ENCODE assay signal across 22 cellular contexts in genomic region chr2:42970151-42970550, GRCh38.
DNase-seq lines count a peak whose midpoint lies in the region; ATAC-seq and TF ChIP-seq lines count a peak whose summit lies in the region.
"Had no signal": no experiment of that assay in that cellular context is flagged by ENCODE, and none has a peak within 500 bp of the region (broad histone marks: within the 10 kb centered on the region; RNA-seq: fewer than 3 reads in every experiment).

No MANE protein-coding gene starts in this region.

- peaks cover 24% of the 10 kb centered on the region for H3K9me1 ChIP-seq in IMR-90 (ENCODE audit: insufficient read depth, low read length)

- DNase-seq in IMR-90 (peak; percentile 33), osteoblast (ENCODE audit: insufficient read length, low spot score, missing footprints) (peak; percentile 76), NCI-H1417 treated with DMSO at 0.1 percent for 48 hours (lab: John Stamatoyannopoulos, UW) (no peak), T-helper 17 cell (no peak)
- DNase-seq: activated CD4-positive, alpha-beta T cell treated with anti-CD3 and anti-CD28 coated beads, Interleukin-2, amount 50 U/mL, for 4 hours; activated CD8-positive, alpha-beta memory T cell treated with anti-CD3 and anti-CD28 coated beads, Interleukin-2, amount 50 U/mL, for 48 hours; body of pancreas; colonic mucosa; DMS 273 treated with DMSO at 0.1 percent for 48 hours; effector memory CD8-positive, alpha-beta T cell; GDM1; NCI-H1048; NCI-H2029; occipital lobe; upper lobe of right lung had no signal

- H2BK120ac ChIP-seq in IMR-90 (ENCODE audit: low read depth, low read length) = peak overlapping the region; percentile 92

- in situ Hi-C loops in IMR-90 (cut with MboI; ENCODE audit: low sequenced_read_pairs) = loop anchor here (10.0 kb wide), 1 partner anchor 255 kb away; the partner anchor contains the start of gene ZFP36L2

- H3K4me3 Mint-ChIP-seq in brain (no peak overlapping the region), T-helper 17 cell (no peak overlapping the region)
- H3K4me3 Mint-ChIP-seq: effector memory CD8-positive, alpha-beta T cell; memory B cell; WTC11 had no signal

- no peak overlapping the region for H3K4me3 ChIP-seq in BLaER1
- no peak overlapping the region for H3K4me3 ChIP-seq in IMR-90 (ENCODE audit: insufficient read depth, low read depth, low read length)
- H3K4me3 ChIP-seq in osteoblast (ENCODE audit: insufficient read depth, low read length) = peak overlapping the region; percentile 2
- H3K4me3 ChIP-seq: body of pancreas, colonic mucosa, upper lobe of right lung had no signal

- H2AFZ ChIP-seq in IMR-90 (replicated peaks; ENCODE audit: low read length, poor library complexity) (peak overlapping the region; percentile 78), osteoblast (ENCODE audit: low read length) (no peak overlapping the region)

- H2AK9ac ChIP-seq in IMR-90 (replicated peaks; ENCODE audit: low read depth, low read length, poor library complexity) = peak overlapping the region; percentile 85

- no peaks in the 10 kb centered on the region for H3K79me1 ChIP-seq in IMR-90 (ENCODE audit: low read depth in 1 of 2, low read length in 2 of 2)

- peaks cover 0 to 5% (median 0%) of the 10 kb centered on the region in 5 experiments for H3K9me3 Mint-ChIP-seq in brain
- H3K9me3 Mint-ChIP-seq: activated T-helper 2 cell treated with anti-CD3 and anti-CD28 coated beads, Interferon-gamma antibody, Interleukin-2, Interleukin-4, amounts not matched to agents 10 μg/mL and 5 μg/mL and 100 μg/mL, durations not matched to agents 14 hours and 24 hours and 36 hours; effector memory CD8-positive, alpha-beta T cell; memory B cell had no signal

- H3K9me3 ChIP-seq in BLaER1 (no peaks in the 10 kb centered on the region), IMR-90 (ENCODE audit: control insufficient read depth, insufficient read depth, low read length) (0 out of 2 replicates have a peak, but pooled peaks cover 2% of the 10 kb centered on the region), osteoblast (ENCODE audit: low read depth, low read length) (no peaks in the 10 kb centered on the region), T-helper 17 cell (ENCODE audit: control insufficient read depth, low read length, poor library complexity, severe bottlenecking) (no peaks in the 10 kb centered on the region)
- H3K9me3 ChIP-seq: body of pancreas, colonic mucosa, upper lobe of right lung had no signal

- WGBS in IMR-90 (ENCODE audit: extremely low coverage in 2 of 2, insufficient read length in 1 of 2), 2 experiments = 69% methylated on average over 3 of the region's 3 CpGs; no CpG with 5 or more reads in 1 of the 2 experiments

- no peak overlapping the region for H3K23ac ChIP-seq in IMR-90 (ENCODE audit: low read depth, low read length)

- peak overlapping the region; percentile 38 for H3K4me2 ChIP-seq in BLaER1
- H3K4me2 ChIP-seq in IMR-90 (ENCODE audit: low read depth, low read length) = no peak overlapping the region
- peak overlapping the region; percentile 42 for H3K4me2 ChIP-seq in osteoblast (ENCODE audit: insufficient read depth, low read length)

- no peak overlapping the region for H3K56ac ChIP-seq in IMR-90 (ENCODE audit: extremely low read depth, insufficient read depth, low read length)

- H3K27me3 ChIP-seq in BLaER1 (no peaks in the 10 kb centered on the region), IMR-90 (ENCODE audit: control insufficient read depth, insufficient read depth, low read length) (no peaks in the 10 kb centered on the region), osteoblast (ENCODE audit: insufficient read depth, low read length) (no peaks in the 10 kb centered on the region)
- H3K27me3 ChIP-seq: body of pancreas, colonic mucosa, upper lobe of right lung had no signal

- intact Hi-C loops in IMR-90 (cut with micrococcal nuclease) = loop anchor here (10.0 kb wide), 1 partner anchor 515 kb away; no protein-coding TSS in a partner anchor

- H3K27ac ChIP-seq in BLaER1 (no peak overlapping the region), IMR-90 (ENCODE audit: insufficient read depth, low read length) (no peak overlapping the region), osteoblast (ENCODE audit: low read depth, low read length) (peak overlapping the region; percentile 82)
- H3K27ac ChIP-seq: body of pancreas, colonic mucosa, upper lobe of right lung had no signal

- peak overlapping the region in 3 of 5 experiments; percentile 12 to 61 (median 37) for H3K27ac Mint-ChIP-seq in brain
- no peak overlapping the region for H3K27ac Mint-ChIP-seq in T-helper 17 cell
- H3K27ac Mint-ChIP-seq: activated T-helper 2 cell treated with anti-CD3 and anti-CD28 coated beads, Interferon-gamma antibody, Interleukin-2, Interleukin-4, amounts not matched to agents 10 μg/mL and 5 μg/mL and 100 μg/mL, durations not matched to agents 14 hours and 24 hours and 36 hours; memory B cell; WTC11 had no signal

- POLR2A ChIA-PET in IMR-90 (lab: Charles Lee; ENCODE audit: unreplicated experiment) = no interaction called here

- peak overlapping the region; percentile 2; the same call in 1 of the 2 replicates for H3K18ac ChIP-seq in IMR-90 (ENCODE audit: low read depth, low read length)

- H4K5ac ChIP-seq in IMR-90 (ENCODE audit: low read depth, low read length) = no peak overlapping the region

- TF ChIP-seq CTCF in IMR-90 (conservative IDR thresholded peaks at IDR 0.05; ENCODE audit: low read depth, low read length) = no peak
- no peak for TF ChIP-seq CTCF in brain (conservative IDR thresholded peaks at IDR 0.05)
- TF ChIP-seq CTCF in osteoblast (IDR thresholded peaks at IDR 0.05; ENCODE audit: extremely low read depth, low read depth, low read length) = no peak

- H3K36me3 Mint-ChIP-seq in brain (no peaks in the 10 kb centered on the region), T-helper 17 cell (ENCODE audit: low read depth) (no peaks in the 10 kb centered on the region)
- H3K36me3 Mint-ChIP-seq: memory B cell, WTC11 had no signal

- H2AK5ac ChIP-seq in IMR-90 (ENCODE audit: low read depth, low read length) = peak overlapping the region; percentile 38

- H2BK5ac ChIP-seq in IMR-90 (ENCODE audit: low read depth, low read length, poor library complexity, severe bottlenecking) = peak overlapping the region; percentile 37

- no peak for TF ChIP-seq RAD21 in IMR-90 (IDR thresholded peaks at IDR 0.05; ENCODE audit: low read length)

- TF ChIP-seq POLR2A in IMR-90 (IDR thresholded peaks at IDR 0.05; ENCODE audit: low read depth, low read length) = no peak

- H3K79me2 ChIP-seq in osteoblast (ENCODE audit: insufficient read depth, low read length) = no peaks in the 10 kb centered on the region

- H3K27me3 Mint-ChIP-seq in brain (peaks cover 2% of the 10 kb centered on the region), T-helper 17 cell (peaks cover 13% of the 10 kb centered on the region)

- peak overlapping the region; percentile 55; the same call in 1 of the 2 replicates for H4K91ac ChIP-seq in IMR-90 (ENCODE audit: insufficient read depth, low read depth, low read length)

- H3K36me3 ChIP-seq in BLaER1 (no peaks in the 10 kb centered on the region), IMR-90 (ENCODE audit: control insufficient read depth, insufficient read depth, low read length) (no peaks in the 10 kb centered on the region), osteoblast (ENCODE audit: insufficient read depth, low read length) (no peaks in the 10 kb centered on the region)
- H3K36me3 ChIP-seq: colonic mucosa, upper lobe of right lung had no signal

- H4K20me1 ChIP-seq in BLaER1 (no peaks in the 10 kb centered on the region), IMR-90 (ENCODE audit: insufficient read depth, low read length) (no peaks in the 10 kb centered on the region), osteoblast (ENCODE audit: insufficient read depth, low read length) (no peaks in the 10 kb centered on the region)

- no peak for ATAC-seq in IMR-90 (ENCODE audit: low read depth)
- no peak for ATAC-seq in HG03097 (IDR thresholded peaks at IDR 0.05; ENCODE audit: low FRiP score, unreplicated experiment)
- ATAC-seq in HG03571 (IDR thresholded peaks at IDR 0.05; ENCODE audit: unreplicated experiment) = no peak
- no peak for ATAC-seq in T-helper 17 cell
- ATAC-seq: body of pancreas; effector memory CD8-positive, alpha-beta T cell; upper lobe of right lung; WTC11 had no signal

- H3K4ac ChIP-seq in IMR-90 (ENCODE audit: low read depth, low read length) = peak overlapping the region; percentile 89

- H2BK15ac ChIP-seq in IMR-90 (ENCODE audit: low read depth, low read length) = peak overlapping the region; percentile 73; the same call in 1 of the 3 replicates

- CTCF ChIA-PET in IMR-90 (lab: Yijun Ruan, JAX) = no interaction called here

- peaks cover 15% of the 10 kb centered on the region for H3K4me1 Mint-ChIP-seq in brain
- H3K4me1 Mint-ChIP-seq in T-helper 17 cell = peaks cover 8% of the 10 kb centered on the region

- BruUV-seq in IMR-90 (replicated peaks; lab: Mats Ljungman, UMichigan) = no TSS peak

- peak overlapping the region in 1 of 2 experiments; percentile 47; a peak in 1 of 4 replicates for H4K8ac ChIP-seq in IMR-90 (ENCODE audit: low read depth in 2 of 2, low read length in 2 of 2)

- dilution Hi-C loops in IMR-90 (cut with HindIII; ENCODE audit: low sequenced_read_pairs, unreplicated experiment) = no loop called here

- 0 out of 2 replicates have a peak overlapping the region, but pooled peaks have one; percentile 18 for H3K14ac ChIP-seq in IMR-90 (replicated peaks; ENCODE audit: low read depth, low read length)

- H3K4me1 ChIP-seq in BLaER1 (peaks cover 83% of the 10 kb centered on the region), IMR-90 (ENCODE audit: control insufficient read depth, insufficient read depth, low read length) (peaks cover 42% of the 10 kb centered on the region), osteoblast (ENCODE audit: insufficient read depth, low read length) (peaks cover 61% of the 10 kb centered on the region)

- H2BK20ac ChIP-seq in IMR-90 (ENCODE audit: low read depth, low read length) = peak overlapping the region; percentile 89

- H3K9ac ChIP-seq in BLaER1 (no peak overlapping the region), IMR-90 (ENCODE audit: low read depth, low read length) (no peak overlapping the region)

TF ChIP-seq in IMR-90, 13 proteins besides CTCF, POLR2A, EP300 and RAD21 (continues in another document):
- TF ChIP-seq RCOR1 (IDR thresholded peaks at IDR 0.05; ENCODE audit: insufficient replicate concordance, low read length) (no peak), MAZ (IDR thresholded peaks at IDR 0.05; ENCODE audit: borderline replicate concordance, low read depth, low read length) (no peak), CHD1 (IDR thresholded peaks at IDR 0.05; ENCODE audit: low read depth, low read length) (no peak), MAFK (IDR thresholded peaks at IDR 0.05; ENCODE audit: low read depth, low read length) (no peak), SMC3 (IDR thresholded peaks at IDR 0.05; ENCODE audit: low read depth, low read length) (no peak), BHLHE40 (IDR thresholded peaks at IDR 0.05; ENCODE audit: low read depth, low read length) (no peak), MXI1 (IDR thresholded peaks at IDR 0.05; ENCODE audit: borderline replicate concordance, low read depth, low read length) (no peak)

Comparison
In these comparisons a context has a peak if more than half of its experiments do, and no peak if none do; other contexts are left out.
1. DNase-seq: peak in IMR-90 (single experiment) and osteoblast (single experiment); none in NCI-H1417 treated with DMSO at 0.1 percent for 48 hours (single experiment) and T-helper 17 cell (0 of 3).